1 cellular context compared by ENCODE assay signal in the genomic region with DNA sequence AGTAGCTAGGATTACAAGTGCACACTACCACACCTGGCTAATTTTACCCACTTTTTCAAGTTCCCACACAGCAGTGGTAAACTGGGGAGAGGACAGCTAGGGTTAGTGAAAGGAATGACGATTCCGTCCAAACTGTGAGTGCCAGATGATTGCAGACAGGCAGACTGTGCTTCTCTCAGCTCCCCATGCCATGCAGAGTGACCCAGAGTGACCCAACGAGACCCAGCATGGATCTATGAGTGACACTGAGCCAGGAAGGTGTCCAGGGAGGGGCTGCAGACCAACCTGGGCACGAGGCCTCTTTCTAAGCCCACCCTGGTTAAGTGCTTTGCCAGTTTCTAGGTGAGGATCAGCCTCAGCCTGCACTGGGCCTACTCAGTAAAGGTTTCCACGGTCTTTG.
TF ChIP-seq lines count a peak whose summit lies in the region.

No MANE protein-coding gene starts in this region.

TF ChIP-seq in H1, 55 proteins besides CTCF, POLR2A, EP300 and RAD21:
- TF ChIP-seq MAFK (IDR thresholded peaks at IDR 0.05; ENCODE audit: low read depth, low read length) (no peak), HDAC2 (IDR thresholded peaks at IDR 0.05; ENCODE audit: borderline replicate concordance in 1 of 2, low read depth in 2 of 2, low read length in 2 of 2) (no peak), CTBP2 (IDR thresholded peaks at IDR 0.05; ENCODE audit: borderline replicate concordance, insufficient read depth, insufficient read length, low read length) (no peak), CBX5 (IDR thresholded peaks at IDR 0.05; ENCODE audit: low read depth, low read length) (no peak), POU5F1 (IDR thresholded peaks at IDR 0.05; ENCODE audit: low read depth, low read length) (no peak), SIRT6 (IDR thresholded peaks at IDR 0.05; ENCODE audit: low read length) (no peak), GABPA (IDR thresholded peaks at IDR 0.05; ENCODE audit: borderline replicate concordance, insufficient read depth, low read length) (no peak), EGR1 (IDR thresholded peaks at IDR 0.05; ENCODE audit: borderline replicate concordance, low read depth, low read length) (no peak)
